In the genomic region with DNA sequence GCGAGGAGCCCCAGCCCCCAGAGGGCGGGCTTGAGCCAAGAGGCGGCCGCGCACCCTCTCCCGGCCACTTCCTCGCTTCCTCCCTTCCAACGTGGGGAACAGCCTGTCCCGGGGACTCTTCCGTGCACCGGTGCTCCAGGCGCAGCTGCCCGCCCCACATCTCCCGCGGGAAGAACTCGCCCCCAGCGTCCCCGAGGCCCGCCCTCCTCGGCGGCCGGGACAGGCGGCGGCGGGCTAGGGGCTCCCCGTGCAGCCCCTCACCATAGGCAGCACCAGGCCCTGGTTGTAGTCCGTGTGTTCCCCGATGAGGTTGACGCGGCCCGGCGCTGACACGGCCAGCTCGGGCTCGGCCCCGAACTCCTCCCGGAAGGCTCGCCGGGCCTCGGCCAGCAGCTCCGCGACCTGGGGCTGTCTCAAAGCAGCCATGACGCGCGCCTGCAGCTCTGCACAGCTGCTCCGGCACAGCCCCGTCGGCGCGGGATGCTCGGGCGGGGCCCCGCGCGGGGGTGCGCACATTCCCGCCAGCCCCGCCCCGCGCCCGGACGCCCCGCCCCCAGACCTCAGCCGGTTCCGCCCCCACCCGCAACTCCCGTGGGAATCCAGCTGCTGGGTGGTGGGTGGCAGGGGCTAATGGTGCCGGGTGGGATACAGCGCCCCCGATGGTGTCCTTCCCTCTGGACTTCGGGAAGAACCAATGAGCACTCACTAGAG, we compare ENCODE assay signal across 8 cellular contexts. TPM values are rescaled to one million over a fixed set of nuclear protein-coding genes. Genes with fewer than 3 reads are reported as not detected.
DNase-seq lines count a peak whose midpoint lies in the region; FAIRE-seq and TF ChIP-seq lines count a peak whose summit lies in the region.

GALK1 (minus strand) TSS at position 482 of the 711 bp plus-strand sequence; CDS start at position 426, 56 bp downstream.

- peaks cover 5% of the 10 kb centered on the region for H4K20me1 ChIP-seq in keratinocyte (ENCODE audit: control insufficient read depth, extremely low read depth, insufficient read depth, low read length)

- FAIRE-seq in keratinocyte (lab: Jason Lieb, UNC), result no peak

- DNase-seq in GM03348 (ENCODE audit: low spot score), result peak; percentile 94
- peak; percentile 68 for DNase-seq in GOT3 (lab: John Stamatoyannopoulos, UW)
- DNase-seq in NB4 (ENCODE audit: low read depth), result peak; percentile 86
- DNase-seq in caudate nucleus (lab: John Stamatoyannopoulos, UW), result peak in 54 of 61 donors; percentile 13 to 82 (median 53)
- DNase-seq in keratinocyte (ENCODE audit: low read depth, low spot score), result no peak
- DNase-seq in stimulated activated CD4-positive, alpha-beta T cell treated with anti-CD3 and anti-CD28 coated beads, Interleukin-15, amount 100 ng/mL, for 24 hours, result peak; percentile 84
- DNase-seq in NCI-H1048 (lab: John Stamatoyannopoulos, UW), result no peak

- H3K4me1 ChIP-seq in keratinocyte (ENCODE audit: control insufficient read depth, extremely low read depth, insufficient read depth, low read length), result no peaks in the 10 kb centered on the region

- H3K4me2 ChIP-seq in keratinocyte (ENCODE audit: control insufficient read depth, extremely low read depth, insufficient read depth, low read depth, low read length), result peak within 1 kb of the TSS; percentile 91

- H2AFZ ChIP-seq in keratinocyte (ENCODE audit: control insufficient read depth, low read length), result peak within 1 kb of the TSS; percentile 51

- H3K9me3 ChIP-seq in keratinocyte (ENCODE audit: control insufficient read depth, low read depth, low read length), result no peaks in the 10 kb centered on the region

- H3K27ac ChIP-seq in caudate nucleus (ENCODE audit: low read depth, low read length), result peak within 1 kb of the TSS; percentile 80
- H3K27ac ChIP-seq in keratinocyte (ENCODE audit: control insufficient read depth, insufficient read depth, low read length), result peak within 1 kb of the TSS; percentile 20

- H3K27me3 ChIP-seq in keratinocyte (ENCODE audit: control insufficient read depth, extremely low read depth, insufficient read depth, low read length), result no peaks in the 10 kb centered on the region

- TF ChIP-seq CTCF in NB4 (IDR thresholded peaks at IDR 0.05; ENCODE audit: low read depth, low read length) (peak; percentile 54), WI38 (IDR thresholded peaks at IDR 0.05; ENCODE audit: low read depth, low read length) (peak; percentile 25; the same call in 1 of the 2 replicates), keratinocyte (optimal IDR thresholded peaks at IDR 0.05 in 1 of 3, IDR thresholded peaks at IDR 0.05 in 1 of 3, conservative IDR thresholded peaks at IDR 0.05 in 1 of 3; ENCODE audit: extremely low read depth in 1 of 3, insufficient read depth in 2 of 3, low read length in 3 of 3) (peak in 2 of 3 experiments; percentile 72 to 78)

- H3K9me1 ChIP-seq in keratinocyte (ENCODE audit: control insufficient read depth, extremely low read depth, insufficient read depth, low read length), result no peaks in the 10 kb centered on the region

- peak; percentile 66 for TF ChIP-seq POLR2A in NB4 (IDR thresholded peaks at IDR 0.05; ENCODE audit: extremely low read depth, insufficient read length)

- dilution Hi-C loops in keratinocyte (cut with MboI; ENCODE audit: extremely low pct_ligation_motif_present, low sequenced_read_pairs), result no loop called here

- H3K9ac ChIP-seq in keratinocyte (ENCODE audit: control insufficient read depth, extremely low read depth, insufficient read depth, low read length), result peak within 1 kb of the TSS; percentile 64

- H3K79me2 ChIP-seq in keratinocyte (ENCODE audit: control insufficient read depth, insufficient read depth, low read length), result no peaks in the 10 kb centered on the region

- no peaks in the 10 kb centered on the region for H3K36me3 ChIP-seq in keratinocyte (ENCODE audit: control insufficient read depth in 2 of 2, extremely low read depth in 1 of 2, insufficient read depth in 2 of 2, low read length in 2 of 2)

- H3K4me3 ChIP-seq in NB4 (ENCODE audit: low read depth, low read length) (peak within 1 kb of the TSS; percentile 69), WI38 (ENCODE audit: low read depth, low read length) (peak within 1 kb of the TSS; percentile 70), keratinocyte (ENCODE audit: control insufficient read depth in 2 of 3, extremely low read depth in 1 of 3, insufficient read depth in 2 of 3, low read depth in 1 of 3, low read length in 3 of 3) (peak within 1 kb of the TSS; percentile 50 to 66 (median 51))

RNA-seq across cellular contexts. Expression of gene GALK1, which starts in this region (rescaled TPM):
- polyA plus RNA-seq in keratinocyte, result 1.1 to 5.2 TPM (median 1.3 TPM) in 3 replicates
- polyA plus RNA-seq in keratinocyte (2011; ENCODE audit: low read depth), result 1.7 TPM
- 0.78 and 2.1 TPM in 2 replicates for polyA plus RNA-seq in keratinocyte (2011; cell fraction: cytosol; rRNA removed)
- polyA plus RNA-seq in keratinocyte (2011; cell fraction: nucleus; rRNA removed), result 1.9 and 2.7 TPM in 2 replicates
- 3.2 and 6.6 TPM in 2 replicates for polyA plus RNA-seq in keratinocyte (2012; ENCODE audit: low replicate concordance)
- 1.9 to 4.6 TPM (median 3.0 TPM) in 3 replicates for polyA minus RNA-seq in keratinocyte
- 16.7 TPM for polyA minus RNA-seq in keratinocyte (2011; cell fraction: cytosol; rRNA and poly(A)+ RNA removed)
- polyA minus RNA-seq in keratinocyte (2011; cell fraction: nucleus; rRNA and poly(A)+ RNA removed), result 3.6 and 4.4 TPM in 2 replicates

Comparison
In these comparisons a context has a peak if more than half of its experiments do, and no peak if none do; other contexts are left out.
1. DNase-seq: peak in GM03348 (single experiment), GOT3 (single experiment), NB4 (single experiment), caudate nucleus (54 of 61) and stimulated activated CD4-positive, alpha-beta T cell treated with anti-CD3 and anti-CD28 coated beads, Interleukin-15, amount 100 ng/mL, for 24 hours (single experiment); none in keratinocyte (single experiment) and NCI-H1048 (single experiment).
2. CTCF ChIP-seq: peak in every context shown above with its lines; median percentile 75 in keratinocyte; 54 in NB4; 25 in WI38.
3. Peak in every context shown above with its lines, with median percentiles within 50 percentile points of each other: H3K4me3 ChIP-seq.